30 cellular contexts compared by ENCODE assay signal in genomic region chr11:112196519-112197087, GRCh38. TPM values are rescaled to one million over a fixed set of nuclear protein-coding genes. Genes with fewer than 3 reads are reported as not detected.
"Had no signal": no experiment of that assay in that cellular context is flagged by ENCODE, and none has a peak within 500 bp of the region (broad histone marks: within the 10 kb centered on the region; RNA-seq: fewer than 3 reads in every experiment).

No MANE protein-coding gene starts in this region.

- ATAC-seq: activated naive CD4-positive, alpha-beta T cell treated with anti-CD3 and anti-CD28 coated beads, Interleukin-2, amount 50 U/mL, for 72 hours; activated naive CD8-positive, alpha-beta T cell treated with anti-CD3 and anti-CD28 coated beads, Interleukin-2, amount 50 U/mL, for 24 hours; activated T-cell treated with anti-CD3 and anti-CD28 coated beads, Interleukin-2, amount 50 U/mL, for 4 hours; Panc1; T-cell had no signal

- H3K9me3 ChIP-seq: MG63 had no signal

- H3K27me3 ChIP-seq: brain microvascular endothelial cell, MG63 had no signal

- H3K4me3 ChIP-seq: MG63 had no signal

- FAIRE-seq: TTC549 had no signal

- H3K36me3 ChIP-seq: brain microvascular endothelial cell, MG63 had no signal

- H3K4me2 ChIP-seq: KMS-11 had no signal

- DNase-seq: activated CD4-positive, alpha-beta memory T cell treated with anti-CD3 and anti-CD28 coated beads for 36 hours; activated CD4-positive, alpha-beta T cell treated with anti-CD3 and anti-CD28 coated beads, Interleukin-2, amount 10 ng/mL, durations not matched to agents 7 days and 5 days; activated CD4-positive, CD25-positive, alpha-beta regulatory T cell; activated CD8-positive, alpha-beta memory T cell treated with anti-CD3 and anti-CD28 coated beads for 24 hours; activated effector memory CD4-positive, alpha-beta T cell treated with anti-CD3 and anti-CD28 coated beads, Interleukin-2, amount 50 U/mL, for 16 hours; activated naive CD4-positive, alpha-beta T cell treated with Interleukin-2 at 50 U/mL for 16 hours; activated naive CD8-positive, alpha-beta T cell treated with anti-CD3 and anti-CD28 coated beads, Interleukin-2, amount 50 U/mL, for 24 hours; activated T-cell treated with anti-CD3 and anti-CD28 coated beads, Interleukin-2, amount 50 U/mL, for 4 hours; amygdala; brain microvascular endothelial cell; cerebellar nuclear complex; MV-4-11; NCI-H1092 treated with DMSO at 0.1 percent for 48 hours; NCI-H1417 treated with DMSO at 0.1 percent for 48 hours; NCI-H1694; NCI-H2029; NCI-H2107; NCI-H2171 treated with DMSO at 0.1 percent for 48 hours; NCI-H526 treated with DMSO at 0.1 percent for 48 hours; SHP77 treated with DMSO at 0.1 percent for 48 hours; T-cell; T-helper 2 cell; T1000 had no signal

- H3K27ac ChIP-seq: brain microvascular endothelial cell, KMS-11, VCaP had no signal

- H3K9ac ChIP-seq: KMS-11 had no signal

RNA-seq across cellular contexts. Expression of gene IL18, which starts 32.7 kb away (rescaled TPM):
- total RNA-seq: activated CD4-positive, alpha-beta memory T cell treated with anti-CD3 and anti-CD28 coated beads for 36 hours; activated naive CD4-positive, alpha-beta T cell treated with anti-CD3 and anti-CD28 coated beads, Interleukin-2, amount 50 U/mL, for 72 hours; activated T-cell treated with anti-CD3 and anti-CD28 coated beads, Interleukin-2, amount 50 U/mL, for 4 hours; OCI-LY7 had no signal
